17 cellular contexts compared by ENCODE assay signal in genomic region chr12:29707846-29708245, GRCh38.
DNase-seq lines count a peak whose midpoint lies in the region; TF ChIP-seq lines count a peak whose summit lies in the region.
"Had no signal": no experiment of that assay in that cellular context is flagged by ENCODE, and none has a peak within 500 bp of the region (broad histone marks: within the 10 kb centered on the region; RNA-seq: fewer than 3 reads in every experiment).

No MANE protein-coding gene starts in this region.

- H3K9me3 Mint-ChIP-seq in MCF 10A (ENCODE audit: unreplicated experiment) (no peaks in the 10 kb centered on the region), nephron (no peaks in the 10 kb centered on the region)

- H3K27me3 ChIP-seq in mammary epithelial cell (ENCODE audit: insufficient read depth, low read length) (no peaks in the 10 kb centered on the region), thyroid gland (no peaks in the 10 kb centered on the region)

- H3K36me3 ChIP-seq in mammary epithelial cell (ENCODE audit: insufficient read depth, low read length): no peaks in the 10 kb centered on the region
- no peaks in the 10 kb centered on the region for H3K36me3 ChIP-seq in thyroid gland

- intact Hi-C loops in MCF 10A (cut with micrococcal nuclease) (no loop called here), mammary epithelial cell (cut with micrococcal nuclease) (no loop called here), thyroid gland (cut with DNase I) (no loop called here)

- POLR2A ChIA-PET in MCF 10A (lab: Yijun Ruan, JAX): interaction anchor here (0.7 kb wide), 1 partner anchor 1053 kb away, joined by 4 read pairs; no protein-coding TSS in a partner anchor

- H3K27me3 Mint-ChIP-seq in MCF 10A (ENCODE audit: insufficient read depth, unreplicated experiment): no peaks in the 10 kb centered on the region
- no peaks in the 10 kb centered on the region for H3K27me3 Mint-ChIP-seq in nephron (ENCODE audit: low read depth)
- H3K27me3 Mint-ChIP-seq: B cell; CD8-positive, alpha-beta memory T cell had no signal

- H3K27ac Mint-ChIP-seq in MCF 10A (ENCODE audit: low read depth, unreplicated experiment) (peak overlapping the region; percentile 73), nephron (peak overlapping the region in 2 of 3 experiments; percentile 58 to 74)
- H3K27ac Mint-ChIP-seq: B cell; CD4-positive, CD25-positive, alpha-beta regulatory T cell; CD8-positive, alpha-beta memory T cell had no signal

- no peak overlapping the region for H3K27ac ChIP-seq in mammary epithelial cell (ENCODE audit: insufficient read depth, low read depth, low read length)
- no peak overlapping the region for H3K27ac ChIP-seq in thyroid gland
- H3K27ac ChIP-seq: HL-60 had no signal

- peaks cover 85% of the 10 kb centered on the region for H3K36me3 Mint-ChIP-seq in MCF 10A (ENCODE audit: insufficient read depth, unreplicated experiment)
- H3K36me3 Mint-ChIP-seq in nephron (ENCODE audit: low read depth): peaks cover 5% of the 10 kb centered on the region
- H3K36me3 Mint-ChIP-seq: CD4-positive, CD25-positive, alpha-beta regulatory T cell; CD8-positive, alpha-beta memory T cell had no signal

- dilution Hi-C loops in mammary epithelial cell (cut with HindIII; ENCODE audit: low sequenced_read_pairs): no loop called here

- TF ChIP-seq CTCF in MCF 10A (IDR thresholded peaks at IDR 0.05; ENCODE audit: unreplicated experiment): no peak
- no peak for TF ChIP-seq CTCF in mammary epithelial cell (conservative IDR thresholded peaks at IDR 0.05 in 1 of 2, IDR thresholded peaks at IDR 0.05 in 1 of 2; ENCODE audit: extremely low read depth in 1 of 2, insufficient read depth in 1 of 2, low read depth in 1 of 2, low read length in 2 of 2)
- TF ChIP-seq CTCF in nephron (IDR thresholded peaks at IDR 0.05; ENCODE audit: unreplicated experiment in 3 of 3): no peak
- no peak for TF ChIP-seq CTCF in thyroid gland (IDR thresholded peaks at IDR 0.05)

- H3K9me3 ChIP-seq in mammary epithelial cell (replicated peaks; ENCODE audit: insufficient read depth, low read length) (no peaks in the 10 kb centered on the region), thyroid gland (no peaks in the 10 kb centered on the region)

- no TSS peak for BruUV-seq in MCF 10A (replicated peaks; lab: Mats Ljungman, UMichigan)
- BruUV-seq in mammary epithelial cell (replicated peaks; lab: Mats Ljungman, UMichigan): no TSS peak

- CTCF ChIA-PET in MCF 10A (lab: Yijun Ruan, JAX) (no interaction called here), mammary epithelial cell (lab: Charles Lee; ENCODE audit: low non-redundant PET) (no interaction called here)

- peaks cover 60% of the 10 kb centered on the region for H3K4me1 Mint-ChIP-seq in MCF 10A (ENCODE audit: insufficient read depth, unreplicated experiment)
- peaks cover 55% of the 10 kb centered on the region for H3K4me1 Mint-ChIP-seq in nephron
- H3K4me1 Mint-ChIP-seq: B cell; CD4-positive, CD25-positive, alpha-beta regulatory T cell; CD8-positive, alpha-beta memory T cell had no signal

- no peak overlapping the region for H2AFZ ChIP-seq in mammary epithelial cell (ENCODE audit: low read depth, low read length)

- H3K4me1 ChIP-seq in mammary epithelial cell (ENCODE audit: insufficient read depth, low read length): peaks cover 10% of the 10 kb centered on the region
- H3K4me1 ChIP-seq in thyroid gland: no peaks in the 10 kb centered on the region

- no peak overlapping the region for H3K4me2 ChIP-seq in mammary epithelial cell (ENCODE audit: insufficient read depth, low read depth, low read length)

- H3K9ac ChIP-seq in mammary epithelial cell (ENCODE audit: insufficient read depth, low read length): no peak overlapping the region

- WGBS in mammary epithelial cell (ENCODE audit: low coverage, missing lambda C conversion rate): 55% methylated on average over 2 of the region's 2 CpGs
- WGBS in thyroid gland, 2 donors: 76 to 79% methylated on average over 2 of the region's 2 CpGs

- H3K4me3 ChIP-seq in mammary epithelial cell (replicated peaks in 1 of 3; ENCODE audit: insufficient read depth in 1 of 3, low read depth in 2 of 3, low read length in 3 of 3) (no peak overlapping the region), thyroid gland (replicated peaks in 1 of 3) (no peak overlapping the region)

- no peak overlapping the region for H3K4me3 Mint-ChIP-seq in MCF 10A (ENCODE audit: unreplicated experiment)
- no peak overlapping the region for H3K4me3 Mint-ChIP-seq in nephron
- H3K4me3 Mint-ChIP-seq: B cell; CD4-positive, CD25-positive, alpha-beta regulatory T cell; CD8-positive, alpha-beta memory T cell had no signal

- no peak for TF ChIP-seq POLR2A in thyroid gland (IDR thresholded peaks at IDR 0.05)

- H4K20me1 ChIP-seq in mammary epithelial cell (ENCODE audit: insufficient read depth, low read length): no peaks in the 10 kb centered on the region

- DNase-seq in MCF 10A (ENCODE audit: unreplicated experiment) (peak; percentile 79), mammary epithelial cell (no peak), fibroblast of gingiva (ENCODE audit: low read depth) (peak; percentile 83), thyroid gland (no peak), NCI-H226 (no peak)
- DNase-seq: C1 segment of cervical spinal cord; CD4-positive, CD25-positive, alpha-beta regulatory T cell; CD8-positive, alpha-beta memory T cell; COR-L47; DMS 273 treated with DMSO at 0.1 percent for 48 hours; DMS53; DND-41; EL; HCEC 1CT had no signal

- in situ Hi-C loops in mammary epithelial cell (cut with MboI; ENCODE audit: low sequenced_read_pairs in 2 of 2): no loop called here

- H3K79me2 ChIP-seq in mammary epithelial cell (ENCODE audit: insufficient read depth, low read length): no peaks in the 10 kb centered on the region

Comparison
In these comparisons a context has a peak if more than half of its experiments do, and no peak if none do; other contexts are left out.
1. DNase-seq: peak in MCF 10A (single experiment) and fibroblast of gingiva (single experiment); none in mammary epithelial cell (single experiment), thyroid gland (0 of 2) and NCI-H226 (single experiment).